ENCODE assay signal across 16 cellular contexts in genomic region chr12:45322810-45323209, GRCh38.
DNase-seq lines count a peak whose midpoint lies in the region; ATAC-seq and TF ChIP-seq lines count a peak whose summit lies in the region.
"Had no signal": no experiment of that assay in that cellular context is flagged by ENCODE, and none has a peak within 500 bp of the region (broad histone marks: within the 10 kb centered on the region; RNA-seq: fewer than 3 reads in every experiment).

No MANE protein-coding gene starts in this region.

- no peaks in the 10 kb centered on the region for H3K36me3 ChIP-seq in muscle layer of colon (ENCODE audit: insufficient read depth, low read length)
- H3K36me3 ChIP-seq in sigmoid colon, result no peaks in the 10 kb centered on the region

- no peak overlapping the region for H3K4me3 ChIP-seq in fibroblast of pulmonary artery (replicated peaks; ENCODE audit: low read depth, low read length)
- H3K4me3 ChIP-seq in muscle layer of colon (ENCODE audit: low read depth in 1 of 2, low read length in 2 of 2), result no peak overlapping the region
- H3K4me3 ChIP-seq in sigmoid colon, result no peak overlapping the region
- no peak overlapping the region for H3K4me3 ChIP-seq in foreskin fibroblast (ENCODE audit: low read depth in 1 of 2, low read length in 2 of 2)
- H3K4me3 ChIP-seq: GM12878, GM23248 had no signal

- H3K9me3 ChIP-seq in muscle layer of colon (ENCODE audit: low read length) (no peaks in the 10 kb centered on the region), sigmoid colon (no peaks in the 10 kb centered on the region)
- H3K9me3 ChIP-seq: Caco-2 had no signal

- peak; percentile 46 for DNase-seq in fibroblast of pulmonary artery (ENCODE audit: low read depth)
- no peak for DNase-seq in sigmoid colon
- DNase-seq in activated naive CD4-positive, alpha-beta T cell treated with anti-CD3 and anti-CD28 coated beads, Interleukin-2, amount 50 U/mL, for 72 hours (ENCODE audit: low spot score in 2 of 2), result no peak
- DNase-seq in foreskin fibroblast, result no peak
- no peak for DNase-seq in activated CD4-positive, alpha-beta T cell treated with anti-CD3 and anti-CD28 coated beads for 48 hours
- DNase-seq: C1 segment of cervical spinal cord; Caco-2; CD4-positive, CD25-positive, alpha-beta regulatory T cell; CD8-positive, alpha-beta T cell; DMS153; DND-41; GM23248; H7; HCEC 1CT had no signal

- no peaks in the 10 kb centered on the region for H3K27me3 ChIP-seq in muscle layer of colon (ENCODE audit: control insufficient read depth in 1 of 2, insufficient read depth in 2 of 2, low read length in 2 of 2)
- no peaks in the 10 kb centered on the region for H3K27me3 ChIP-seq in sigmoid colon

- intact Hi-C loops in sigmoid colon (cut with DNase I), result no loop called here

- WGBS in sigmoid colon, 2 donors, result 90 to 92% methylated on average over 4 of the region's 4 CpGs

- no peak for TF ChIP-seq POLR2A in sigmoid colon (IDR thresholded peaks at IDR 0.05)

- no peak for TF ChIP-seq CTCF in fibroblast of pulmonary artery (IDR thresholded peaks at IDR 0.05; ENCODE audit: low read length, missing control alignments)
- TF ChIP-seq CTCF in sigmoid colon (IDR thresholded peaks at IDR 0.05), result no peak
- no peak for TF ChIP-seq CTCF in foreskin fibroblast (IDR thresholded peaks at IDR 0.05; ENCODE audit: low read depth, low read length)

- H3K9me3 Mint-ChIP-seq in activated naive CD4-positive, alpha-beta T cell treated with anti-CD3 and anti-CD28 coated beads, Interleukin-2, amount 50 U/mL, for 72 hours, result no peaks in the 10 kb centered on the region
- H3K9me3 Mint-ChIP-seq: CD8-positive, alpha-beta T cell had no signal

- peaks cover 31% of the 10 kb centered on the region for H3K4me1 ChIP-seq in muscle layer of colon (ENCODE audit: insufficient read depth, low read length)
- peaks cover 0 to 44% (median 27%) of the 10 kb centered on the region in 4 donors for H3K4me1 ChIP-seq in sigmoid colon
- H3K4me1 ChIP-seq: Caco-2 had no signal

- peak overlapping the region; percentile 45 for H3K27ac ChIP-seq in muscle layer of colon (ENCODE audit: low read depth, low read length)
- H3K27ac ChIP-seq in sigmoid colon, result peak overlapping the region; percentile 51 to 73 (median 64)
- H3K27ac ChIP-seq: GM23248 had no signal

- ATAC-seq in activated naive CD4-positive, alpha-beta T cell treated with anti-CD3 and anti-CD28 coated beads, Interleukin-2, amount 50 U/mL, for 72 hours, result no peak
- ATAC-seq: CD8-positive, alpha-beta T cell; GM12878 had no signal

- peak in 2 of 4 donors; percentile 9 to 53 for TF ChIP-seq EP300 in sigmoid colon (IDR thresholded peaks at IDR 0.05)

- no peak overlapping the region for H3K27ac Mint-ChIP-seq in activated naive CD4-positive, alpha-beta T cell treated with anti-CD3 and anti-CD28 coated beads, Interleukin-2, amount 50 U/mL, for 72 hours
- H3K27ac Mint-ChIP-seq: CD8-positive, alpha-beta T cell had no signal

- H3K36me3 Mint-ChIP-seq in activated naive CD4-positive, alpha-beta T cell treated with anti-CD3 and anti-CD28 coated beads, Interleukin-2, amount 50 U/mL, for 72 hours, result peaks cover 0 to 7% of the 10 kb centered on the region in 2 donors

- H3K9ac ChIP-seq in muscle layer of colon (ENCODE audit: low read length), result no peak overlapping the region
- H3K9ac ChIP-seq: GM23248 had no signal
